Comparison of ENCODE assay signal across 27 cellular contexts in genomic region chr12:113914806-113915205, GRCh38.
"Had no signal": no experiment of that assay in that cellular context is flagged by ENCODE, and none has a peak within 500 bp of the region (broad histone marks: within the 10 kb centered on the region; RNA-seq: fewer than 3 reads in every experiment).

No MANE protein-coding gene starts in this region.

- H3K27me3 Mint-ChIP-seq: stimulated activated memory B cell treated with anti-CD40 and anti-IgM and Interleukin-4, amounts not matched to agents 10 μg/mL and 1 μg/mL and 100 μg/mL, for 72 hours; stimulated activated naive B cell treated with anti-CD40 and anti-IgM and Interleukin-4, amounts not matched to agents 10 μg/mL and 1 μg/mL and 100 μg/mL, for 72 hours; stimulated activated naive CD8-positive, alpha-beta T cell treated with anti-CD3 and anti-CD28 coated beads, Interleukin-15, amount 100 ng/mL, for 72 hours; stimulated activated naive CD8-positive, alpha-beta T cell treated with anti-CD3 and anti-CD28 coated beads, Interleukin-15, Interleukin-2, amounts not matched to agents 100 ng/mL and 50 ng/mL, for 24 hours; type B pancreatic cell had no signal

- H3K4me3 Mint-ChIP-seq: stimulated activated effector memory CD8-positive, alpha-beta T cell treated with anti-CD3 and anti-CD28 coated beads, Interleukin-12 subunit alpha, Interleukin-12 subunit beta, amount 100 ng/mL, for 72 hours; stimulated activated memory B cell treated with anti-CD40 and anti-IgM and Interleukin-4, amounts not matched to agents 10 μg/mL and 1 μg/mL and 100 μg/mL, for 72 hours; stimulated activated naive B cell treated with anti-CD40 and anti-IgM and Interleukin-4, amounts not matched to agents 10 μg/mL and 1 μg/mL and 100 μg/mL, for 72 hours; stimulated activated naive CD8-positive, alpha-beta T cell treated with anti-CD3 and anti-CD28 coated beads, Interleukin-15, amount 100 ng/mL, for 72 hours; stimulated activated naive CD8-positive, alpha-beta T cell treated with anti-CD3 and anti-CD28 coated beads, Interleukin-15, Interleukin-2, amounts not matched to agents 100 ng/mL and 50 ng/mL, for 24 hours; type B pancreatic cell had no signal

- H3K27ac Mint-ChIP-seq: stimulated activated effector memory CD8-positive, alpha-beta T cell treated with anti-CD3 and anti-CD28 coated beads, Interleukin-12 subunit alpha, Interleukin-12 subunit beta, amount 100 ng/mL, for 72 hours; stimulated activated memory B cell treated with anti-CD40 and anti-IgM and Interleukin-4, amounts not matched to agents 10 μg/mL and 1 μg/mL and 100 μg/mL, for 72 hours; stimulated activated naive B cell treated with anti-CD40 and anti-IgM and Interleukin-4, amounts not matched to agents 10 μg/mL and 1 μg/mL and 100 μg/mL, for 72 hours; stimulated activated naive CD8-positive, alpha-beta T cell treated with anti-CD3 and anti-CD28 coated beads, Interleukin-15, Interleukin-2, amounts not matched to agents 100 ng/mL and 50 ng/mL, for 24 hours; type B pancreatic cell had no signal

- H3K4me3 ChIP-seq: stomach, suprapubic skin, testis, thoracic aorta, thyroid gland, tibial artery, tibial nerve, transverse colon, upper lobe of left lung, uterus, vagina had no signal

- DNase-seq: stimulated activated CD4-positive, alpha-beta T cell treated with anti-CD3 and anti-CD28 coated beads, Interleukin-2, amount 100 ng/mL, for 48 hours; stimulated activated CD4-positive, alpha-beta T cell treated with anti-CD3 and anti-CD28 coated beads, Interleukin-4, amount 100 ng/mL, for 1 hour; stimulated activated CD4-positive, alpha-beta T cell treated with anti-CD3 and anti-CD28 coated beads, Interleukin-4, amount 100 ng/mL, for 24 hours; stimulated activated CD4-positive, alpha-beta T cell treated with anti-CD3 and anti-CD28 coated beads, Interleukin-4, amount 100 ng/mL, for 4 hours; stimulated activated CD8-positive, alpha-beta memory T cell treated with anti-CD3 and anti-CD28 coated beads, Interleukin-4, amount 100 ng/mL, for 48 hours; stimulated activated naive B cell treated with anti-CD40 and anti-IgM and Interleukin-4, amounts not matched to agents 10 μg/mL and 1 μg/mL and 100 μg/mL, for 72 hours; stimulated activated naive CD4-positive, alpha-beta T cell; stimulated activated naive CD4-positive, alpha-beta T cell treated with Interleukin-2 at 50 U/mL for 16 hours; stimulated activated naive CD8-positive, alpha-beta T cell treated with anti-CD3 and anti-CD28 coated beads, Interleukin-15, amount 100 ng/mL, for 72 hours; stimulated activated naive CD8-positive, alpha-beta T cell treated with anti-CD3 and anti-CD28 coated beads, Interleukin-15, Interleukin-2, amounts not matched to agents 100 U/mL and 50 U/mL, for 24 hours; stomach; substantia nigra; testis; thyroid gland; tibial artery; transverse colon; trophoblast cell; upper lobe of left lung; uterus had no signal

- H3K27ac ChIP-seq: stomach, suprapubic skin, testis, thoracic aorta, thyroid gland, tibial artery, tibial nerve, transverse colon, upper lobe of left lung, uterus, vagina had no signal

- H3K4me1 Mint-ChIP-seq: stimulated activated effector memory CD8-positive, alpha-beta T cell treated with anti-CD3 and anti-CD28 coated beads, Interleukin-12 subunit alpha, Interleukin-12 subunit beta, amount 100 ng/mL, for 72 hours; stimulated activated memory B cell treated with anti-CD40 and anti-IgM and Interleukin-4, amounts not matched to agents 10 μg/mL and 1 μg/mL and 100 μg/mL, for 72 hours; stimulated activated naive B cell treated with anti-CD40 and anti-IgM and Interleukin-4, amounts not matched to agents 10 μg/mL and 1 μg/mL and 100 μg/mL, for 72 hours; stimulated activated naive CD8-positive, alpha-beta T cell treated with anti-CD3 and anti-CD28 coated beads, Interleukin-15, amount 100 ng/mL, for 72 hours had no signal

- ATAC-seq: stimulated activated effector memory CD8-positive, alpha-beta T cell treated with anti-CD3 and anti-CD28 coated beads, Interleukin-12 subunit alpha, Interleukin-12 subunit beta, amount 100 ng/mL, for 72 hours; stimulated activated memory B cell treated with anti-CD40 and anti-IgM and Interleukin-4, amounts not matched to agents 10 μg/mL and 1 μg/mL and 100 μg/mL, for 72 hours; stimulated activated naive B cell treated with anti-CD40 and anti-IgM and Interleukin-4, amounts not matched to agents 10 μg/mL and 1 μg/mL and 100 μg/mL, for 72 hours; stimulated activated naive CD8-positive, alpha-beta T cell treated with anti-CD3 and anti-CD28 coated beads, Interleukin-15, amount 100 ng/mL, for 72 hours; stimulated activated naive CD8-positive, alpha-beta T cell treated with anti-CD3 and anti-CD28 coated beads, Interleukin-15, Interleukin-2, amounts not matched to agents 100 U/mL and 50 U/mL, for 24 hours had no signal

- H3K9me3 Mint-ChIP-seq: stimulated activated effector memory CD8-positive, alpha-beta T cell treated with anti-CD3 and anti-CD28 coated beads, Interleukin-12 subunit alpha, Interleukin-12 subunit beta, amount 100 ng/mL, for 72 hours; stimulated activated memory B cell treated with anti-CD40 and anti-IgM and Interleukin-4, amounts not matched to agents 10 μg/mL and 1 μg/mL and 100 μg/mL, for 72 hours; stimulated activated naive B cell treated with anti-CD40 and anti-IgM and Interleukin-4, amounts not matched to agents 10 μg/mL and 1 μg/mL and 100 μg/mL, for 72 hours; stimulated activated naive CD8-positive, alpha-beta T cell treated with anti-CD3 and anti-CD28 coated beads, Interleukin-15, amount 100 ng/mL, for 72 hours; stimulated activated naive CD8-positive, alpha-beta T cell treated with anti-CD3 and anti-CD28 coated beads, Interleukin-15, Interleukin-2, amounts not matched to agents 100 ng/mL and 50 ng/mL, for 24 hours; type B pancreatic cell had no signal

- H3K27me3 ChIP-seq: stomach, suprapubic skin, testis, thyroid gland, tibial artery, tibial nerve, transverse colon, upper lobe of left lung, uterus, vagina had no signal

- H3K4me1 ChIP-seq: stomach, suprapubic skin, testis, thyroid gland, tibial artery, tibial nerve, transverse colon, upper lobe of left lung, uterus, vagina had no signal

- H3K36me3 ChIP-seq: uterus had no signal

- H3K9me3 ChIP-seq: stomach, suprapubic skin, testis, thoracic aorta, thyroid gland, tibial artery, tibial nerve, transverse colon, upper lobe of left lung, uterus, vagina had no signal
